7 cellular contexts compared by ENCODE assay signal in the genomic region with DNA sequence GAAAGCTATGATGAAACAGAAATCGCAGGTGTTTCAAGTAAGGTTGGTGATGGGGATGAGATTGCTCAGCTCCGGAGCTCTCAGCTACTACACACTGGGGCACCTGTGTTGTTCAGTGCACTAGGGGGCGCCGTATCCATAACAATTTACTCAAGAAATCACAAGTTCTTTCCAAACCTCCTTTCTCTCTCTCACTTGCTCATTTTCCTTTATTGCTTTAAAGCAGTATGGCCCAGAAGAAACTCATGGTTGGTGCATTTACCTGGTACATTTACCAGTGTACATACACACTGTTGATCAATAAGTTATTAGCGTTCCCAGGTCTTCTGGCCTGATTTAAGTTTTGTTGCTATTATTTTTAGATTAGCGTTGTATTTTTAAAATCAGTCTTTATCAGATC.
DNase-seq lines count a peak whose midpoint lies in the region; ATAC-seq lines count a peak whose summit lies in the region.

No MANE protein-coding gene starts in this region.

- ATAC-seq in GM18508 (IDR thresholded peaks at IDR 0.05; ENCODE audit: insufficient read depth, unreplicated experiment) (peak; percentile 65), HG03135 (IDR thresholded peaks at IDR 0.05; ENCODE audit: unreplicated experiment) (peak; percentile 72), left colon (peak; percentile 87)

- peak; percentile 33 for DNase-seq in NCI-H460 (ENCODE audit: extremely low read depth, low read depth)
- peak; percentile 73 for DNase-seq in activated CD4-positive, alpha-beta T cell treated with anti-CD3 and anti-CD28 coated beads for 1 hour
- DNase-seq in cerebellum (ENCODE audit: low spot score), result peak; percentile 38
- peak; percentile 76 to 92 for DNase-seq in left colon
- peak; percentile 66 to 74 (median 70) for DNase-seq in stimulated activated CD4-positive, alpha-beta T cell treated with anti-CD3 and anti-CD28 coated beads, TNF-alpha, amount 100 ng/mL, for 1 hour (ENCODE audit: low read depth in 3 of 3, low spot score in 1 of 3)

- intact Hi-C loops in left colon (cut with DNase I, micrococcal nuclease), result loop anchor here (5.0 to 10.0 kb wide), 2 partner anchors 342 to 350 kb away; no protein-coding TSS in a partner anchor

Comparison
In these comparisons a context has a peak if more than half of its experiments do, and no peak if none do; other contexts are left out.
1. Peak in every context shown above with its lines: DNase-seq and ATAC-seq.
2. DNase-seq: peak in every context shown above with its lines; median percentile 84 in left colon; 73 in activated CD4-positive, alpha-beta T cell treated with anti-CD3 and anti-CD28 coated beads for 1 hour; 70 in stimulated activated CD4-positive, alpha-beta T cell treated with anti-CD3 and anti-CD28 coated beads, TNF-alpha, amount 100 ng/mL, for 1 hour; 38 in cerebellum; 33 in NCI-H460.